Comparison of ENCODE assay signal across 1 cellular context in the genomic region with DNA sequence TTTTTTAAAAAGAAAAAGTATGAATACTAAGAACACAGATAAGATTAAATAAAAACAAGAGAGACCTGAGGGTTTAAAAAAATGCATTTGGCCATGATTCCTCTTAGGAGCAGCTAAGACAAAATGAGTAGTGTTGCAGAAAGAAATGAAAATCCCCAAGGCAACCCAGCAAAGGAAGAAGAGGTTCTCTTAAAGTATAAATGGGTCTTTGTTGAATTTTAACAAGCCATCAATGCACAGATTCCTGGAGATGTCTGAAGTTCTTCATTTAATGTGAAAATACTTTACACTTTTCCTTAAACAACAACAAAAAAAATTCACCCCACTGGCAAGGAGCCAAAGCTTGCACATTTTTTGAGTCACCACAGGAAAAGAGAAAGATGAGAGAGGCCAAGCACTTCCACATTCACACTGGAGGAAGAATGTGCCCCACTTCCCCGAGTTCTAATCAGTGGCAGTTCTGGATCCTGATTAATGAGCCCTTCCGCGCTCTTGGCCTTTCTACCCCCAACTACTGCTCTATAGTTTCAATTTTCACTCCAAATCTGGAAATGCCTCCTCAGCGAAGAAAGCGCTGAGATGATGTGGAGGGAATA.
TF ChIP-seq lines count a peak whose summit lies in the region.

No MANE protein-coding gene starts in this region.

TF ChIP-seq in HepG2, 621 proteins besides CTCF, POLR2A, EP300 and RAD21 (continued from another document):
- TF ChIP-seq, protein P1, sequence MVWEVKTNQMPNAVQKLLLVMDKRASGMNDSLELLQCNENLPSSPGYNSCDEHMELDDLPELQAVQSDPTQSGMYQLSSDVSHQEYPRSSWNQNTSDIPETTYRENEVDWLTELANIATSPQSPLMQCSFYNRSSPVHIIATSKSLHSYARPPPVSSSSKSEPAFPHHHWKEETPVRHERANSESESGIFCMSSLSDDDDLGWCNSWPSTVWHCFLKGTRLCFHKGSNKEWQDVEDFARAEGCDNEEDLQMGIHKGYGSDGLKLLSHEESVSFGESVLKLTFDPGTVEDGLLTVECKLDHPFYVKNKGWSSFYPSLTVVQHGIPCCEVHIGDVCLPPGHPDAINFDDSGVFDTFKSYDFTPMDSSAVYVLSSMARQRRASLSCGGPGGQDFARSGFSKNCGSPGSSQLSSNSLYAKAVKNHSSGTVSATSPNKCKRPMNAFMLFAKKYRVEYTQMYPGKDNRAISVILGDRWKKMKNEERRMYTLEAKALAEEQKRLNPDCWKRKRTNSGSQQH (CRISPR knock-in tag; IDR thresholded peaks at IDR 0.05; ENCODE audit: low read depth), result no peak
- TF ChIP-seq ZNF605 (CRISPR knock-in tag; IDR thresholded peaks at IDR 0.05) (no peak), ZNF549 (CRISPR knock-in tag; IDR thresholded peaks at IDR 0.05) (no peak), ARHGAP35 (CRISPR knock-in tag; IDR thresholded peaks at IDR 0.05; ENCODE audit: borderline replicate concordance) (no peak), ZBTB7A (CRISPR knock-in tag; IDR thresholded peaks at IDR 0.05) (no peak), ZMAT3 (CRISPR knock-in tag; conservative IDR thresholded peaks at IDR 0.05) (no peak), MEIS2 (CRISPR knock-in tag; IDR thresholded peaks at IDR 0.05) (no peak)
